Comparison of ENCODE assay signal across 23 cellular contexts in genomic region chr3:141804447-141804777, GRCh38. TPM values are rescaled to one million over a fixed set of nuclear protein-coding genes. Genes with fewer than 3 reads are reported as not detected.
DNase-seq lines count a peak whose midpoint lies in the region; ATAC-seq, FAIRE-seq and TF ChIP-seq lines count a peak whose summit lies in the region.
"Had no signal": no experiment of that assay in that cellular context is flagged by ENCODE, and none has a peak within 500 bp of the region (broad histone marks: within the 10 kb centered on the region; RNA-seq: fewer than 3 reads in every experiment).

No MANE protein-coding gene starts in this region.

- no peaks in the 10 kb centered on the region; the same call in 1 of the 2 replicates for H3K9me3 ChIP-seq in K562 (replicated peaks; ENCODE audit: control insufficient read depth, insufficient read depth, low read depth, low read length)
- H3K9me3 ChIP-seq in neuronal stem cell (replicated peaks in 1 of 2; ENCODE audit: control insufficient read depth in 2 of 2, insufficient read depth in 1 of 2, low read depth in 1 of 2, low read length in 2 of 2), result peaks cover 0 to 6% of the 10 kb centered on the region in 2 donors
- H3K9me3 ChIP-seq in T-helper 17 cell (ENCODE audit: control insufficient read depth, low read length, poor library complexity, severe bottlenecking), result no peaks in the 10 kb centered on the region
- H3K9me3 ChIP-seq: HAP-1 had no signal

- H3K27ac ChIP-seq in K562 (ENCODE audit: extremely low read depth, low read depth, low read length), result peak overlapping the region; percentile 92
- no peak overlapping the region for H3K27ac ChIP-seq in neuronal stem cell (replicated peaks; ENCODE audit: low read length)
- H3K27ac ChIP-seq: A549, HL-60, KMS-11 had no signal

- FAIRE-seq in HTR-8/SVneo (lab: Jason Lieb, UNC), result peak; percentile 97
- FAIRE-seq in K562 (lab: Jason Lieb, UNC), result no peak
- FAIRE-seq: A549, D721Med, GM18507 had no signal

- no peaks in the 10 kb centered on the region for H3K27me3 Mint-ChIP-seq in T-helper 17 cell
- H3K27me3 Mint-ChIP-seq: IgD-negative memory B cell had no signal

- no peak overlapping the region for H2AK5ac ChIP-seq in neuronal stem cell (ENCODE audit: low read depth, low read length)

- peaks cover 2% of the 10 kb centered on the region for H3K79me1 ChIP-seq in neuronal stem cell (ENCODE audit: low read depth, low read length)

- no peak overlapping the region for H3K18ac ChIP-seq in neuronal stem cell (ENCODE audit: low read length)

- no peak overlapping the region for H3K23ac ChIP-seq in neuronal stem cell (ENCODE audit: low read depth, low read length, poor library complexity)

- H3K4me1 Mint-ChIP-seq in T-helper 17 cell, result no peaks in the 10 kb centered on the region
- H3K4me1 Mint-ChIP-seq: GM23338 had no signal

- H3K14ac ChIP-seq in neuronal stem cell (ENCODE audit: low read length), result no peak overlapping the region

- H4K20me1 ChIP-seq in K562 (replicated peaks; ENCODE audit: control insufficient read depth, insufficient read depth, low read length), result no peaks in the 10 kb centered on the region

- no peak overlapping the region for H3K27ac Mint-ChIP-seq in T-helper 17 cell
- H3K27ac Mint-ChIP-seq: CD14-positive monocyte; CD8-positive, alpha-beta T cell; GM23338; HFFc6; IgD-negative memory B cell had no signal

- ATAC-seq in K562 (no peak), T-helper 17 cell (no peak)
- ATAC-seq: A549; CD8-positive, alpha-beta T cell; GM23338 had no signal

- H2BK12ac ChIP-seq in neuronal stem cell (ENCODE audit: low read length), result no peak overlapping the region

- no peak for DNase-seq in HTR-8/SVneo (ENCODE audit: insufficient read length, low spot score)
- no peak for DNase-seq in K562 (ENCODE audit: extremely low read depth in 1 of 4, low spot score in 3 of 4)
- no peak for DNase-seq in neuronal stem cell (ENCODE audit: low spot score)
- no peak for DNase-seq in AG08395 (ENCODE audit: low spot score)
- DNase-seq in EL, result no peak
- DNase-seq in T-helper 17 cell, result no peak
- DNase-seq: CD8-positive, alpha-beta T cell; COR-L47; DMS153; DMS79 treated with DMSO at 0.1 percent for 48 hours; GDM1; HFFc6 had no signal

- TF ChIP-seq EP300 in K562 (IDR thresholded peaks at IDR 0.05; ENCODE audit: low read length), result no peak

- peaks cover 5% of the 10 kb centered on the region for H3K9me1 ChIP-seq in K562 (ENCODE audit: control insufficient read depth, insufficient read depth, low read length)

- no peaks in the 10 kb centered on the region for H3K36me3 Mint-ChIP-seq in T-helper 17 cell (ENCODE audit: low read depth)
- H3K36me3 Mint-ChIP-seq: CD14-positive monocyte; CD8-positive, alpha-beta T cell; IgD-negative memory B cell had no signal

- H3K36me3 ChIP-seq in K562 (ENCODE audit: control insufficient read depth, insufficient read depth, low read length), result no peaks in the 10 kb centered on the region; the same call in 2 of the 3 replicates
- no peaks in the 10 kb centered on the region for H3K36me3 ChIP-seq in neuronal stem cell (replicated peaks in 1 of 2; ENCODE audit: control insufficient read depth in 2 of 2, insufficient read depth in 2 of 2, low read length in 2 of 2)
- H3K36me3 ChIP-seq: HAP-1 had no signal

- in situ Hi-C loops in K562 (cut with MboI), result no loop called here

- no peak overlapping the region for H2BK15ac ChIP-seq in neuronal stem cell (ENCODE audit: low read length)

- TF ChIP-seq POLR2A in K562 (conservative IDR thresholded peaks at IDR 0.05), result no peak

- BruUV-seq in K562 (replicated peaks; lab: Mats Ljungman, UMichigan), result no TSS peak

- TF ChIP-seq CTCF in K562 (IDR thresholded peaks at IDR 0.05 in 2 of 3, conservative IDR thresholded peaks at IDR 0.05 in 1 of 3; ENCODE audit: insufficient read depth in 2 of 3, low read depth in 1 of 3, low read length in 3 of 3), result no peak

- POLR2A ChIA-PET in K562 (lab: Yijun Ruan, JAX), result no interaction called here

- H3K4me3 Mint-ChIP-seq in T-helper 17 cell, result no peak overlapping the region
- H3K4me3 Mint-ChIP-seq: CD14-positive monocyte; CD8-positive, alpha-beta T cell; GM23338; HFFc6; IgD-negative memory B cell had no signal

- CTCF ChIA-PET in K562 (lab: Yijun Ruan, JAX; ENCODE audit: low intra/inter-chr PET ratio), result interaction anchor here (0.5 kb wide), 1 partner anchor 22 kb away, joined by 5 read pairs; no protein-coding TSS in a partner anchor

- H3K27me3 ChIP-seq in K562 (ENCODE audit: control insufficient read depth in 2 of 2, insufficient read depth in 2 of 2, low read length in 2 of 2), result no peaks in the 10 kb centered on the region; a peak in 1 of 5 replicates
- H3K27me3 ChIP-seq in neuronal stem cell (ENCODE audit: control insufficient read depth in 3 of 3, insufficient read depth in 3 of 3, low read depth in 1 of 3, low read length in 3 of 3), result peaks cover 0 to 3% (median 0%) of the 10 kb centered on the region in 3 experiments

- H2AFZ ChIP-seq in K562 (ENCODE audit: low read depth, low read length) (no peak overlapping the region), neuronal stem cell (ENCODE audit: low read length) (no peak overlapping the region)

- 88% methylated on average over 2 of the region's 2 CpGs for WGBS in K562 (ENCODE audit: insufficient coverage, low coverage, missing lambda C conversion rate)
- 100% methylated on average over 2 of the region's 2 CpGs; no CpG with 5 or more reads in 1 of the 2 donors for WGBS in neuronal stem cell (ENCODE audit: extremely low coverage in 2 of 2, insufficient read length in 2 of 2, insufficient replicate concordance in 1 of 2), 2 donors

- H3K9ac ChIP-seq in K562 (ENCODE audit: insufficient read depth in 1 of 2, low read depth in 2 of 2, low read length in 2 of 2) (peak overlapping the region in 1 of 2 experiments; percentile 49; a peak in 2 of 4 replicates), neuronal stem cell (ENCODE audit: low read depth, low read length, poor library complexity) (peak overlapping the region; percentile 50)
- H3K9ac ChIP-seq: KMS-11 had no signal

- no peak overlapping the region for H3K4me3 ChIP-seq in K562
- peak overlapping the region in 1 of 2 donors; percentile 71 for H3K4me3 ChIP-seq in neuronal stem cell (ENCODE audit: low read length in 2 of 2)
- H3K4me3 ChIP-seq: A549, GM23338, HAP-1 had no signal

- no peak overlapping the region for H2BK120ac ChIP-seq in neuronal stem cell (ENCODE audit: low read depth, low read length)

- H4K8ac ChIP-seq in neuronal stem cell (ENCODE audit: low read depth, low read length), result no peak overlapping the region

- H4K91ac ChIP-seq in neuronal stem cell (ENCODE audit: low read depth, low read length, poor library complexity), result no peak overlapping the region

- intact Hi-C loops in K562 (cut with micrococcal nuclease), result no loop called here

- no peak for TF ChIP-seq RAD21 in K562 (CRISPR knock-in tag; conservative IDR thresholded peaks at IDR 0.05 in 1 of 2, IDR thresholded peaks at IDR 0.05 in 1 of 2)

- H3K4me1 ChIP-seq in K562 (replicated peaks in 1 of 2; ENCODE audit: control insufficient read depth in 2 of 2, insufficient read depth in 2 of 2, low read length in 2 of 2) (peaks cover 20 to 39% of the 10 kb centered on the region in 2 experiments; a peak in 4 of 5 replicates), neuronal stem cell (ENCODE audit: control insufficient read depth in 2 of 2, insufficient read depth in 1 of 2, low read depth in 1 of 2, low read length in 2 of 2) (peaks cover 6% of the 10 kb centered on the region in 2 donors)
- H3K4me1 ChIP-seq: A549, HAP-1 had no signal

- peak overlapping the region; percentile 75 for H3K4me2 ChIP-seq in K562 (ENCODE audit: insufficient read depth, low read length)
- no peak overlapping the region for H3K4me2 ChIP-seq in neuronal stem cell (ENCODE audit: insufficient read depth, low read length, poor library complexity, severe bottlenecking)
- H3K4me2 ChIP-seq: A549, GM23338, KMS-11 had no signal

- no peaks in the 10 kb centered on the region for H3K79me2 ChIP-seq in K562 (ENCODE audit: control insufficient read depth, insufficient read depth, low read length)

- H3K4ac ChIP-seq in neuronal stem cell (ENCODE audit: low read length), result no peak overlapping the region

- no peak overlapping the region for H2BK5ac ChIP-seq in neuronal stem cell (ENCODE audit: low read length)

TF ChIP-seq in K562, 482 proteins besides CTCF, POLR2A, EP300 and RAD21 (continues in another document):
- 0 out of 2 replicates have a peak, but pooled peaks have one; percentile 0 for TF ChIP-seq HINFP (tag; conservative IDR thresholded peaks at IDR 0.05; ENCODE audit: low read depth)

RNA-seq across cellular contexts. Expression of gene GRK7, which starts 41.2 kb away (rescaled TPM):
- not detected in 2 replicates for total RNA-seq in K562 (2011; cell fraction: chromatin; rRNA removed; ENCODE audit: low replicate concordance)
- 0.17 TPM in 1 of 2 replicates, not detected in the other for total RNA-seq in K562 (2011; cell fraction: nucleolus; rRNA removed)
- not detected in 2 replicates for total RNA-seq in K562 (2011; cell fraction: nucleoplasm; rRNA removed)
- total RNA-seq in K562 (2014; rRNA removed) (not detected in 2 replicates), K562 (2014; rRNA removed; fragmentation: Illumina TruSeq; extraction: Trizol) (0.04 TPM in 1 of 2 replicates, not detected in the other), K562 (2015; rRNA removed; fragmentation: Illumina TruSeq; extraction: Trizol) (0.08 TPM in 1 of 2 replicates, not detected in the other), K562 (2021) (0.04 TPM in 1 of 2 replicates, not detected in the other), T-helper 17 cell (under 1 TPM; 0.18 to 0.20 TPM)
- polyA plus RNA-seq in K562 (2011; rRNA removed) (not detected in 2 replicates), K562 (2014; fragmentation: Illumina TruSeq; extraction: Trizol) (0.07 TPM in 1 of 2 replicates, not detected in the other), K562 (2014; fragmentation: Nextera tagmentation; extraction: Ambion mirVana) (under 1 TPM; 0.01 TPM), K562 (2014; rRNA removed) (0.04 and 0.08 TPM in 2 replicates)
- polyA plus RNA-seq in K562 (2011; cell fraction: cytosol; rRNA removed), result not detected in 2 replicates
- polyA plus RNA-seq in K562 (2011; cell fraction: nucleus; rRNA removed), result 0.07 TPM in 1 of 2 replicates, not detected in the other
- 0.04 TPM in 1 of 2 replicates, not detected in the other for polyA plus RNA-seq in K562 (2012)
- 0.06 TPM in 1 of 2 replicates, not detected in the other for polyA minus RNA-seq in K562 (2011; rRNA and poly(A)+ RNA removed)
- polyA minus RNA-seq in K562 (2011; cell fraction: cytosol; rRNA and poly(A)+ RNA removed), result not detected in 2 replicates
- polyA minus RNA-seq in K562 (2011; cell fraction: nucleus; rRNA and poly(A)+ RNA removed), result not detected in 2 replicates
- polyA plus RNA-seq in neuronal stem cell (2013, experiment 1 of 2), result not detected
- not detected for polyA plus RNA-seq in neuronal stem cell (2013, experiment 2 of 2)
- total RNA-seq: GM23338, HFFc6 had no signal
- polyA plus RNA-seq: AG04450, BJ, GM23338, IgD-negative memory B cell had no signal
